In the genomic region with DNA sequence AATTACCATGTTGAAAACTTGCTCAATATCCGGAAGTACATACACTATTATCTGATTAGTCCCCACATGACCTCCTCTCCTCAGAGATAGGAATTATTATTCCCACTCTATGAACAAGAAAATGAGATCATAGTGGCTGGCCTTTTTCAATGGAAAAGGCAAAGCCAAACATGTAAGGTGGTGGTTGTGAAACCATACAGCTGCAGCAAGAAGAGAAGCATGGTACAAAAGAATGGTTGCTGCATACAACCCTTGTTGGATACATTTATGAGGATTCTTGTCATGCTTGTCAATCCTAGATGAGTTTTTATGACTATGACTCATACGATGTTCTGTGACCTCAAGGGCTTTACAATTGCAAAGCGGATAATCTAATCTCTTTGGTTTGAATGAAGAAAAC, we compare ENCODE assay signal across 17 cellular contexts.
DNase-seq lines count a peak whose midpoint lies in the region; ATAC-seq, FAIRE-seq and TF ChIP-seq lines count a peak whose summit lies in the region.
"Had no signal": no experiment of that assay in that cellular context is flagged by ENCODE, and none has a peak within 500 bp of the region (broad histone marks: within the 10 kb centered on the region; RNA-seq: fewer than 3 reads in every experiment).

No MANE protein-coding gene starts in this region.

- H3K27ac ChIP-seq in mammary epithelial cell (ENCODE audit: insufficient read depth, low read depth, low read length) (no peak overlapping the region), pancreas (no peak overlapping the region)
- H3K27ac ChIP-seq: lower lobe of right lung, PC-9 had no signal

- CTCF ChIA-PET in mammary epithelial cell (lab: Charles Lee; ENCODE audit: low non-redundant PET), result no interaction called here

- BruUV-seq in mammary epithelial cell (replicated peaks; lab: Mats Ljungman, UMichigan), result no TSS peak

- H2AFZ ChIP-seq in mammary epithelial cell (ENCODE audit: low read depth, low read length), result no peak overlapping the region
- H2AFZ ChIP-seq: PC-9 had no signal

- intact Hi-C loops in mammary epithelial cell (cut with micrococcal nuclease) (no loop called here), pancreas (cut with DNase I) (no loop called here)

- ATAC-seq in HG02840 (IDR thresholded peaks at IDR 0.05; ENCODE audit: low FRiP score, unreplicated experiment), result no peak
- ATAC-seq in pancreas, result no peak
- ATAC-seq in HG02973 (IDR thresholded peaks at IDR 0.05; ENCODE audit: unreplicated experiment), result no peak
- ATAC-seq: lower lobe of right lung had no signal

- H3K4me2 ChIP-seq in mammary epithelial cell (ENCODE audit: insufficient read depth, low read depth, low read length), result no peak overlapping the region
- H3K4me2 ChIP-seq: PC-9 had no signal

- FAIRE-seq in pancreas (lab: Jason Lieb, UNC), result no peak

- no peaks in the 10 kb centered on the region for H3K79me2 ChIP-seq in mammary epithelial cell (ENCODE audit: insufficient read depth, low read length)

- in situ Hi-C loops in mammary epithelial cell (cut with MboI; ENCODE audit: low sequenced_read_pairs in 2 of 2), result no loop called here

- peaks cover 43% of the 10 kb centered on the region for H3K4me1 ChIP-seq in mammary epithelial cell (ENCODE audit: insufficient read depth, low read length)
- H3K4me1 ChIP-seq in pancreas, result no peaks in the 10 kb centered on the region

- WGBS in mammary epithelial cell (ENCODE audit: low coverage, missing lambda C conversion rate), result 0% methylated on average over 3 of the region's 3 CpGs
- WGBS in pancreas, 2 donors, result 72 to 77% methylated on average over 3 of the region's 3 CpGs

- H3K9me3 ChIP-seq in mammary epithelial cell (replicated peaks; ENCODE audit: insufficient read depth, low read length), result no peaks in the 10 kb centered on the region
- no peaks in the 10 kb centered on the region for H3K9me3 ChIP-seq in pancreas
- H3K9me3 ChIP-seq: lower lobe of right lung, tibial artery had no signal

- H4K20me1 ChIP-seq in mammary epithelial cell (ENCODE audit: insufficient read depth, low read length), result no peaks in the 10 kb centered on the region

- H3K36me3 ChIP-seq in mammary epithelial cell (ENCODE audit: insufficient read depth, low read length), result no peaks in the 10 kb centered on the region
- H3K36me3 ChIP-seq in pancreas, result no peaks in the 10 kb centered on the region
- H3K36me3 ChIP-seq: lower lobe of right lung, tibial artery had no signal

- no peak overlapping the region for H3K9ac ChIP-seq in mammary epithelial cell (ENCODE audit: insufficient read depth, low read length)

- no peak overlapping the region for H3K4me3 ChIP-seq in mammary epithelial cell (replicated peaks in 1 of 3; ENCODE audit: insufficient read depth in 1 of 3, low read depth in 2 of 3, low read length in 3 of 3)
- no peak overlapping the region for H3K4me3 ChIP-seq in pancreas
- H3K4me3 ChIP-seq: lower lobe of right lung, PC-9, tibial artery had no signal

- H3K27me3 ChIP-seq in mammary epithelial cell (ENCODE audit: insufficient read depth, low read length), result no peaks in the 10 kb centered on the region
- no peaks in the 10 kb centered on the region for H3K27me3 ChIP-seq in pancreas
- H3K27me3 ChIP-seq: tibial artery had no signal

- dilution Hi-C loops in mammary epithelial cell (cut with HindIII; ENCODE audit: low sequenced_read_pairs), result no loop called here

- no peak for TF ChIP-seq CTCF in mammary epithelial cell (conservative IDR thresholded peaks at IDR 0.05 in 1 of 2, IDR thresholded peaks at IDR 0.05 in 1 of 2; ENCODE audit: extremely low read depth in 1 of 2, insufficient read depth in 1 of 2, low read depth in 1 of 2, low read length in 2 of 2)
- TF ChIP-seq CTCF in pancreas (IDR thresholded peaks at IDR 0.05), result no peak

- peak; percentile 87 for DNase-seq in DMS53 (lab: John Stamatoyannopoulos, UW)
- DNase-seq in HS-27A (ENCODE audit: low read depth), result peak; percentile 65
- peak; percentile 93 for DNase-seq in mammary epithelial cell
- peak; percentile 73 for DNase-seq in iris pigment epithelial cell (ENCODE audit: low read depth)
- DNase-seq in pancreas, result no peak
- DNase-seq in SHP77 treated with DMSO at 0.1 percent for 48 hours (lab: John Stamatoyannopoulos, UW), result no peak
- DNase-seq: activated CD4-positive, alpha-beta T cell treated with anti-CD3 and anti-CD28 coated beads for 48 hours; activated naive CD8-positive, alpha-beta T cell treated with anti-CD3 and anti-CD28 coated beads, Interleukin-2, amount 10 ng/mL, durations not matched to agents 7 days and 5 days; activated T-cell treated with anti-CD3 and anti-CD28 coated beads, Interleukin-2, amount 50 U/mL, for 1 hour; CD4-positive, alpha-beta T cell; lower lobe of right lung; NCI-H1417; stimulated activated CD8-positive, alpha-beta memory T cell treated with anti-CD3 and anti-CD28 coated beads, Interleukin-4, amount 100 ng/mL, for 48 hours; tibial artery had no signal

Comparison
In these comparisons a context has a peak if more than half of its experiments do, and no peak if none do; other contexts are left out.
1. DNase-seq: peak in DMS53 (single experiment), HS-27A (single experiment), mammary epithelial cell (single experiment) and iris pigment epithelial cell (single experiment); none in pancreas (0 of 6) and SHP77 treated with DMSO at 0.1 percent for 48 hours (single experiment).